ENCODE assay signal across 8 cellular contexts in genomic region chr2:239249781-239250180, GRCh38.
DNase-seq lines count a peak whose midpoint lies in the region; ATAC-seq and TF ChIP-seq lines count a peak whose summit lies in the region.

No MANE protein-coding gene starts in this region.

- POLR2A ChIA-PET in naive thymus-derived CD8-positive, alpha-beta T cell (lab: Charles Lee), result interaction anchor here (6.9 kb wide), 1 partner anchor 15 kb away, joined by 58 read pairs; no protein-coding TSS in a partner anchor

- no peak overlapping the region for H3K4me2 ChIP-seq in MM.1S (ENCODE audit: low read depth, low read length)

- no peak overlapping the region for H3K4me3 Mint-ChIP-seq in naive thymus-derived CD8-positive, alpha-beta T cell

- H3K9ac ChIP-seq in MM.1S (ENCODE audit: low read length), result no peak overlapping the region

- no peak overlapping the region for H3K27ac ChIP-seq in MM.1S (ENCODE audit: low read length)

- no peaks in the 10 kb centered on the region for H3K9me2 ChIP-seq in MM.1S (replicated peaks; ENCODE audit: insufficient read depth, low read length)

- TF ChIP-seq CTCF in MM.1S (IDR thresholded peaks at IDR 0.05; ENCODE audit: low read length), result no peak

- no peaks in the 10 kb centered on the region for H4K20me1 ChIP-seq in MM.1S (ENCODE audit: insufficient read depth, low read length)

- H2AFZ ChIP-seq in MM.1S (ENCODE audit: low read length), result no peak overlapping the region

- H3K79me2 ChIP-seq in MM.1S (ENCODE audit: low read length), result peaks cover 69% of the 10 kb centered on the region

- peaks cover 0 to 9% (median 0%) of the 10 kb centered on the region in 3 donors for H3K36me3 Mint-ChIP-seq in naive thymus-derived CD8-positive, alpha-beta T cell

- ATAC-seq in Right ventricle myocardium superior (ENCODE audit: poor library complexity), result peak; percentile 55
- no peak for ATAC-seq in GM21576 (IDR thresholded peaks at IDR 0.05; ENCODE audit: unreplicated experiment)
- ATAC-seq in stimulated activated naive CD8-positive, alpha-beta T cell treated with anti-CD3 and anti-CD28 coated beads, Interleukin-15, Interleukin-2, amounts not matched to agents 100 U/mL and 50 U/mL, for 24 hours, result no peak
- no peak for ATAC-seq in naive thymus-derived CD8-positive, alpha-beta T cell

- H3K27ac Mint-ChIP-seq in naive thymus-derived CD8-positive, alpha-beta T cell, result peak overlapping the region in 2 of 10 donors; percentile 32 to 43

- peaks cover 17% of the 10 kb centered on the region for H3K4me1 ChIP-seq in MM.1S (ENCODE audit: low read length)

- peak; percentile 65 for DNase-seq in CD1c-positive myeloid dendritic cell (ENCODE audit: extremely low spot score)
- DNase-seq in SK-N-DZ (ENCODE audit: low spot score), result peak; percentile 57
- peak; percentile 85 for DNase-seq in Right ventricle myocardium superior
- DNase-seq in posterior vena cava (ENCODE audit: low spot score), result peak; percentile 91
- DNase-seq in stimulated activated naive CD8-positive, alpha-beta T cell treated with anti-CD3 and anti-CD28 coated beads, Interleukin-15, Interleukin-2, amounts not matched to agents 100 U/mL and 50 U/mL, for 24 hours, result no peak
- no peak for DNase-seq in naive thymus-derived CD8-positive, alpha-beta T cell
- DNase-seq in MM.1S, result no peak

- no peaks in the 10 kb centered on the region for H3K9me3 ChIP-seq in MM.1S (replicated peaks; ENCODE audit: insufficient read depth, low read length)

- intact Hi-C loops in Right ventricle myocardium superior (cut with DNase I) (no loop called here), posterior vena cava (cut with DNase I) (loop anchor here in 1 of 2 donors (5.0 kb wide), 1 partner anchor 503 kb away; no protein-coding TSS in a partner anchor)

- H3K4me1 Mint-ChIP-seq in naive thymus-derived CD8-positive, alpha-beta T cell, result peaks cover 29 to 85% (median 61%) of the 10 kb centered on the region in 4 donors

- H3K9me3 Mint-ChIP-seq in naive thymus-derived CD8-positive, alpha-beta T cell, result no peaks in the 10 kb centered on the region

- H3K27me3 ChIP-seq in MM.1S (replicated peaks; ENCODE audit: insufficient read depth, low read length), result no peaks in the 10 kb centered on the region

- H3F3A ChIP-seq in MM.1S (ENCODE audit: insufficient read depth, low read length), result peaks cover 7% of the 10 kb centered on the region; the same call in 1 of the 2 replicates

- no peaks in the 10 kb centered on the region for H3K27me3 Mint-ChIP-seq in naive thymus-derived CD8-positive, alpha-beta T cell

- no peak overlapping the region for H3K4me3 ChIP-seq in MM.1S (ENCODE audit: low read length)

- H3K36me3 ChIP-seq in MM.1S (replicated peaks; ENCODE audit: insufficient read depth, low read length), result no peaks in the 10 kb centered on the region

Comparison
In these comparisons a context has a peak if more than half of its experiments do, and no peak if none do; other contexts are left out.
1. DNase-seq: peak in CD1c-positive myeloid dendritic cell (single experiment), SK-N-DZ (single experiment), Right ventricle myocardium superior (single experiment) and posterior vena cava (single experiment); none in stimulated activated naive CD8-positive, alpha-beta T cell treated with anti-CD3 and anti-CD28 coated beads, Interleukin-15, Interleukin-2, amounts not matched to agents 100 U/mL and 50 U/mL, for 24 hours (single experiment), naive thymus-derived CD8-positive, alpha-beta T cell (0 of 10) and MM.1S (single experiment).